ENCODE assay signal across 9 cellular contexts in the genomic region with DNA sequence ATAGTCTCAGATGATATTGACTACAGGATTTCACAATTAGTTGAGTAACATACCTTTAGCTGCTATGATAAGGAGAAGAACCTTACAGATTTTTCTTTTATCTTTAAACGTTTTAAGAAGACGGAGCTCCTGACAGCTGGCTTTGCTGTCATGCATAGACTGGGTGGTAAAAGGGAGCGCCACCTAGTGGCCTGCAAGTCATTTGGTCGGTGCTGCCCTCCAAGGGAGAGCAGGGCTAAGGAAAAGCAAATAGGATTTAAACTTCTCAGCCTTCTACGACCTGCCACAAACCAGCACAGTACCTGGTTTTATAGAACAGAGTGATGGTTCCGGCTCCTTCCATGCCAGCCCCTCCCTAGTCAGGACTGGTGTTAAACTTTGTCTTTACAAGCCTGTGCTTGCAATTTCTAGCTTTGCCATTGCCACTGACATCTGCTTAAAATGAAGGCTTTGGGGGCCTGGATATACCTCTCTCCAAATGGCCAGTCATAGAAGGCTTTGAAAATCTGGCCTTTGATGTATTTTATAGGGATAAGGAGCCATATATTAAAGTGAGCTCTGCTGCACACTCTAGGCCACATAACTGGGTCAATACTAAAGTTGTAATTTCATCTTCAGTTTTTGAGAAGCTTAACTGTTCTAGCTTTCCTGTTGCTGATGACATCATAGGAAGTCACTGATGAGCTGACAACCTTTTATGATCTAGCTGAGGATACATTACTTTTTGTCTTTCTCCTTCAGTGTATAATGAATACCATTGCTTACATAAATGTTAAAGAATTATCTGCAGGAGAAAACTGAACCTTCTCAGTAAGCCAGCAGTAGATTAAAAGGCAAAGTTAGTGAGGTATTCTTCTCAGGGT. TPM values are rescaled to one million over a fixed set of nuclear protein-coding genes. Genes with fewer than 3 reads are reported as not detected.
DNase-seq lines count a peak whose midpoint lies in the region; ATAC-seq, FAIRE-seq and TF ChIP-seq lines count a peak whose summit lies in the region.
"Had no signal": no experiment of that assay in that cellular context is flagged by ENCODE, and none has a peak within 500 bp of the region (broad histone marks: within the 10 kb centered on the region; RNA-seq: fewer than 3 reads in every experiment).

No MANE protein-coding gene starts in this region.

- no peaks in the 10 kb centered on the region for H3K9me3 ChIP-seq in Peyer's patch

- peak in 5 of 6 experiments; percentile 14 to 70 (median 65) for TF ChIP-seq CTCF in Peyer's patch (IDR thresholded peaks at IDR 0.05)

- FAIRE-seq in HTR-8/SVneo (lab: Jason Lieb, UNC), result no peak
- FAIRE-seq: colon had no signal

- TF ChIP-seq POLR2A in Peyer's patch (IDR thresholded peaks at IDR 0.05), result no peak

- no peaks in the 10 kb centered on the region for H3K27me3 ChIP-seq in Peyer's patch

- no peak overlapping the region for H3K4me3 ChIP-seq in Peyer's patch

- ATAC-seq in GM21717 (IDR thresholded peaks at IDR 0.05; ENCODE audit: unreplicated experiment), result peak; percentile 91

- H3K27ac ChIP-seq in Peyer's patch, result no peak overlapping the region

- DNase-seq in ELR (ENCODE audit: low read depth) (peak; percentile 85), HuH-7.5 (ENCODE audit: low spot score) (peak; percentile 33), Peyer's patch (peak in 2 of 3 donors; percentile 64 to 83), globus pallidus (ENCODE audit: low spot score) (peak; percentile 82), pons (ENCODE audit: low spot score) (peak; percentile 82), HTR-8/SVneo (ENCODE audit: insufficient read length, low spot score) (no peak)
- peak; percentile 4 for DNase-seq in activated effector memory CD4-positive, alpha-beta T cell treated with Interleukin-2 at 50 U/mL for 16 hours

- peaks cover 0 to 5% (median 0%) of the 10 kb centered on the region in 4 donors for H3K4me1 ChIP-seq in Peyer's patch

- no peaks in the 10 kb centered on the region for H3K36me3 ChIP-seq in Peyer's patch

RNA-seq across cellular contexts. Expression of gene ADAMTSL1, which starts 31.1 kb away (rescaled TPM):
- 10 to 100 TPM in 2 of 4 donors, 1 to 10 TPM in 2; 2.8 to 26.4 (median 9.4) TPM for total RNA-seq in Peyer's patch
